27 cellular contexts compared by ENCODE assay signal in genomic region chr5:175201393-175201792, GRCh38.
"Had no signal": no experiment of that assay in that cellular context is flagged by ENCODE, and none has a peak within 500 bp of the region (broad histone marks: within the 10 kb centered on the region; RNA-seq: fewer than 3 reads in every experiment).

No MANE protein-coding gene starts in this region.

- H3K27me3 ChIP-seq: ascending aorta, brain microvascular endothelial cell, dorsolateral prefrontal cortex, gastrocnemius medialis had no signal

- H3K4me1 ChIP-seq: gastrocnemius medialis, heart left ventricle had no signal

- H3K27ac ChIP-seq: ascending aorta, brain microvascular endothelial cell, coronary artery, dorsolateral prefrontal cortex, foreskin keratinocyte, gastrocnemius medialis, heart left ventricle had no signal

- FAIRE-seq: bronchial epithelial cell had no signal

- H3K4me3 ChIP-seq: ascending aorta, coronary artery, dorsolateral prefrontal cortex, gastrocnemius medialis, heart left ventricle had no signal

- DNase-seq: activated CD4-positive, alpha-beta memory T cell treated with anti-CD3 and anti-CD28 coated beads for 36 hours; activated CD4-positive, alpha-beta T cell treated with anti-CD3 and anti-CD28 coated beads for 36 hours; activated CD4-positive, alpha-beta T cell treated with anti-CD3 and anti-CD28 coated beads, Interleukin-2, amount 10 ng/mL, durations not matched to agents 24 days and 14 days; activated CD4-positive, CD25-positive, alpha-beta regulatory T cell; activated CD4-positive, CD25-positive, alpha-beta regulatory T cell treated with anti-CD3 and anti-CD28 coated beads, Interleukin-2, amount 50 U/mL, for 72 hours; activated CD8-positive, alpha-beta memory T cell treated with anti-CD3 and anti-CD28 coated beads, Interleukin-2, amount 10 ng/mL, durations not matched to agents 7 days and 5 days; activated CD8-positive, alpha-beta memory T cell treated with anti-CD3 and anti-CD28 coated beads, Interleukin-2, amount 50 U/mL, for 4 hours; activated CD8-positive, alpha-beta T cell treated with anti-CD3 and anti-CD28 coated beads, Interleukin-2, amount 10 ng/mL, durations not matched to agents 7 days and 5 days; activated effector memory CD4-positive, alpha-beta T cell treated with anti-CD3 and anti-CD28 coated beads, Interleukin-2, amount 50 U/mL, for 16 hours; activated naive CD4-positive, alpha-beta T cell treated with anti-CD3 and anti-CD28 coated beads, Interleukin-2, amount 10 ng/mL, durations not matched to agents 7 days and 5 days; activated naive CD8-positive, alpha-beta T cell treated with anti-CD3 and anti-CD28 coated beads, Interleukin-2, amount 10 ng/mL, durations not matched to agents 7 days and 5 days; activated T-cell treated with anti-CD3 and anti-CD28 coated beads, Interleukin-2, amount 50 U/mL, for 1 hour; activated T-cell treated with anti-CD3 and anti-CD28 coated beads, Interleukin-2, amount 50 U/mL, for 48 hours; brain microvascular endothelial cell; dorsolateral prefrontal cortex; effector memory CD4-positive, alpha-beta T cell; endodermal cell; foreskin keratinocyte; gastrocnemius medialis; glutamatergic neuron; heart left ventricle; T-helper 2 cell had no signal

- ATAC-seq: activated CD4-positive, alpha-beta T cell treated with anti-CD3 and anti-CD28 coated beads for 36 hours; activated CD8-positive, alpha-beta memory T cell treated with anti-CD3 and anti-CD28 coated beads, Interleukin-2, amount 10 ng/mL, durations not matched to agents 7 days and 5 days; activated CD8-positive, alpha-beta T cell treated with anti-CD3 and anti-CD28 coated beads, Interleukin-2, amount 10 ng/mL, durations not matched to agents 7 days and 5 days; activated naive CD4-positive, alpha-beta T cell treated with anti-CD3 and anti-CD28 coated beads, Interleukin-2, amount 50 U/mL, for 72 hours; esophagus mucosa; foreskin keratinocyte; gastrocnemius medialis; heart left ventricle had no signal

- H3K36me3 ChIP-seq: ascending aorta, brain microvascular endothelial cell, gastrocnemius medialis, heart left ventricle had no signal

- H3K9me3 ChIP-seq: ascending aorta, gastrocnemius medialis, heart left ventricle had no signal
